23 cellular contexts compared by ENCODE assay signal in genomic region chr2:235623052-235623451, GRCh38.
"Had no signal": no experiment of that assay in that cellular context is flagged by ENCODE, and none has a peak within 500 bp of the region (broad histone marks: within the 10 kb centered on the region; RNA-seq: fewer than 3 reads in every experiment).

No MANE protein-coding gene starts in this region.

- H3K36me3 ChIP-seq: left lung, neural progenitor cell, right lobe of liver, suprapubic skin, thyroid gland, vagina had no signal

- H3K27me3 ChIP-seq: left lung, neural progenitor cell, right lobe of liver, suprapubic skin, thyroid gland, vagina had no signal

- ATAC-seq: left lung; mucosa of descending colon; natural killer cell treated with Interleukin-12 subunit alpha and Interleukin-12 subunit beta and Interleukin-15 and Interleukin-18, amount 100 ng/mL, for 72 hours; right lobe of liver; stimulated activated naive B cell treated with anti-CD40 and anti-IgM and Interleukin-4, amounts not matched to agents 10 μg/mL and 1 μg/mL and 100 μg/mL, for 72 hours had no signal

- H3K36me3 Mint-ChIP-seq: naive B cell; natural killer cell treated with Interleukin-12 subunit alpha and Interleukin-12 subunit beta and Interleukin-15 and Interleukin-18, amount 100 ng/mL, for 72 hours; stimulated activated naive B cell treated with anti-CD40 and anti-IgM and Interleukin-4, amounts not matched to agents 10 μg/mL and 1 μg/mL and 100 μg/mL, for 72 hours had no signal

- H3K9me3 Mint-ChIP-seq: natural killer cell treated with Interleukin-12 subunit alpha and Interleukin-12 subunit beta and Interleukin-15 and Interleukin-18, amount 100 ng/mL, for 72 hours; stimulated activated naive CD8-positive, alpha-beta T cell treated with anti-CD3 and anti-CD28 coated beads, Interleukin-15, Interleukin-2, amounts not matched to agents 100 ng/mL and 50 ng/mL, for 24 hours had no signal

- H3K4me3 Mint-ChIP-seq: mesothelial cell of epicardium; naive B cell; natural killer cell treated with Interleukin-12 subunit alpha and Interleukin-12 subunit beta and Interleukin-15 and Interleukin-18, amount 100 ng/mL, for 72 hours; neural progenitor cell; stimulated activated naive B cell treated with anti-CD40 and anti-IgM and Interleukin-4, amounts not matched to agents 10 μg/mL and 1 μg/mL and 100 μg/mL, for 72 hours; stimulated activated naive CD8-positive, alpha-beta T cell treated with anti-CD3 and anti-CD28 coated beads, Interleukin-15, Interleukin-2, amounts not matched to agents 100 ng/mL and 50 ng/mL, for 24 hours had no signal

- H3K27ac ChIP-seq: left lung, neural progenitor cell, parathyroid adenoma, right lobe of liver, suprapubic skin, thyroid gland, vagina had no signal

- DNase-seq: cortex of kidney; effector CD4-positive, alpha-beta T cell; left lung; mesenchymal stem cell; mucosa of descending colon; naive B cell; right lobe of liver; small intestine; stimulated activated CD4-positive, alpha-beta T cell treated with anti-CD3 and anti-CD28 coated beads, Interleukin-15, amount 100 ng/mL, for 24 hours; stimulated activated CD4-positive, alpha-beta T cell treated with anti-CD3 and anti-CD28 coated beads, Interleukin-2, amount 100 ng/mL, for 48 hours; stimulated activated naive B cell treated with anti-CD40 and anti-IgM and Interleukin-4, amounts not matched to agents 10 μg/mL and 1 μg/mL and 100 μg/mL, for 72 hours; thyroid gland; trophoblast cell had no signal

- H3K4me1 ChIP-seq: left lung, right lobe of liver, vagina had no signal

- FAIRE-seq: frontal cortex, keratinocyte, small intestine had no signal

- H3K27me3 Mint-ChIP-seq: progenitor cell of endocrine pancreas; stimulated activated naive CD8-positive, alpha-beta T cell treated with anti-CD3 and anti-CD28 coated beads, Interleukin-15, Interleukin-2, amounts not matched to agents 100 ng/mL and 50 ng/mL, for 24 hours had no signal

- H3K4me1 Mint-ChIP-seq: naive B cell; stimulated activated naive B cell treated with anti-CD40 and anti-IgM and Interleukin-4, amounts not matched to agents 10 μg/mL and 1 μg/mL and 100 μg/mL, for 72 hours had no signal

- H3K27ac Mint-ChIP-seq: mesothelial cell of epicardium; naive B cell; natural killer cell treated with Interleukin-12 subunit alpha and Interleukin-12 subunit beta and Interleukin-15 and Interleukin-18, amount 100 ng/mL, for 72 hours; neural progenitor cell; progenitor cell of endocrine pancreas; stimulated activated naive B cell treated with anti-CD40 and anti-IgM and Interleukin-4, amounts not matched to agents 10 μg/mL and 1 μg/mL and 100 μg/mL, for 72 hours; stimulated activated naive CD8-positive, alpha-beta T cell treated with anti-CD3 and anti-CD28 coated beads, Interleukin-15, Interleukin-2, amounts not matched to agents 100 ng/mL and 50 ng/mL, for 24 hours had no signal

- H3K9me3 ChIP-seq: left lung, mucosa of descending colon, right lobe of liver, suprapubic skin, thyroid gland, vagina had no signal

- H3K4me3 ChIP-seq: left lung, mucosa of descending colon, neural progenitor cell, right lobe of liver, suprapubic skin, thyroid gland, vagina had no signal
